24 cellular contexts compared by ENCODE assay signal in the genomic region with DNA sequence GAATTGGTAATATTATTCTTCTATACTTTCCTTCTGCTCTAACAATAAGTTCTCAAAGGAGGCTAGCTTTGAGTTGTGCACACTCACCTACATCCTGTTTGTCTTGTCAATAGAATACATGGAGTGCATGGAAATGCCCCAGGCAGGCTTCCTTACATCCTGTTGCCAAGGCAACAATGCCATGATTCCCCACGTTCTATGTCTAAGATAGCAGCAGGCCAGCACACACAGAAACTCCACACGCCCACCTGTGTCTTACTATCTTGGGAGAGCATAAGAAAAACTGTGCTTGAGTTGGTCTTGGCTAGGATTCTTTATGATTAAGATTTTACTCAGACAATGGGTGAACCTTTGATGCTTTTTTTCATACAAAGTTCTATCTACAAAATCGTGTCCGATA.
DNase-seq lines count a peak whose midpoint lies in the region; ATAC-seq and TF ChIP-seq lines count a peak whose summit lies in the region.
"Had no signal": no experiment of that assay in that cellular context is flagged by ENCODE, and none has a peak within 500 bp of the region (broad histone marks: within the 10 kb centered on the region; RNA-seq: fewer than 3 reads in every experiment).

No MANE protein-coding gene starts in this region.

- peaks cover 2% of the 10 kb centered on the region for H3K9me3 ChIP-seq in RWPE2 (ENCODE audit: severe bottlenecking)
- peaks cover 6% of the 10 kb centered on the region for H3K9me3 ChIP-seq in hepatocyte (ENCODE audit: low read depth)
- H3K9me3 ChIP-seq: Peyer's patch, psoas muscle, SJSA1 had no signal

- no peak overlapping the region for H3K4me2 ChIP-seq in hepatocyte
- H3K4me2 ChIP-seq: KMS-11 had no signal

- H3K4me3 ChIP-seq in RWPE2 (ENCODE audit: severe bottlenecking), result no peak overlapping the region
- H3K4me3 ChIP-seq in hepatocyte, result no peak overlapping the region
- H3K4me3 ChIP-seq: body of pancreas, Peyer's patch, psoas muscle, SJSA1 had no signal

- H4K20me1 ChIP-seq in hepatocyte (ENCODE audit: insufficient read depth, poor library complexity, severe bottlenecking), result no peaks in the 10 kb centered on the region

- H3K9me2 ChIP-seq in hepatocyte (replicated peaks; ENCODE audit: insufficient read depth), result no peaks in the 10 kb centered on the region

- H3K4me1 ChIP-seq in RWPE2 (ENCODE audit: insufficient read depth, poor library complexity, severe bottlenecking) (peaks cover 17% of the 10 kb centered on the region), hepatocyte (ENCODE audit: insufficient read depth) (peaks cover 9% of the 10 kb centered on the region)
- H3K4me1 ChIP-seq: psoas muscle had no signal

- no peak for TF ChIP-seq CTCF in RWPE2 (IDR thresholded peaks at IDR 0.05; ENCODE audit: poor library complexity, severe bottlenecking)
- no peak for TF ChIP-seq CTCF in hepatocyte (IDR thresholded peaks at IDR 0.05; ENCODE audit: poor library complexity)

- peak overlapping the region; percentile 39 for H3K27ac ChIP-seq in RWPE2 (ENCODE audit: poor library complexity, severe bottlenecking)
- H3K27ac ChIP-seq in hepatocyte, result peak overlapping the region; percentile 51
- H3K27ac ChIP-seq: body of pancreas, KMS-11, Peyer's patch, psoas muscle, SJSA1 had no signal

- H3K79me2 ChIP-seq in hepatocyte, result no peaks in the 10 kb centered on the region

- ATAC-seq in RWPE2 (ENCODE audit: low read depth) (peak; percentile 21; the same call in 1 of the 3 replicates), HG02763 (IDR thresholded peaks at IDR 0.05; ENCODE audit: unreplicated experiment) (no peak)
- ATAC-seq: activated naive CD8-positive, alpha-beta T cell treated with anti-CD3 and anti-CD28 coated beads, Interleukin-2, amount 50 U/mL, for 24 hours; body of pancreas; CD8-positive, alpha-beta T cell; HCT116; left cardiac atrium; psoas muscle had no signal

- peak in 2 of 3 experiments; percentile 12 to 72 for DNase-seq in NCI-H1417 (lab: John Stamatoyannopoulos, UW)
- no peak for DNase-seq in NCI-H1417 treated with DMSO at 0.1 percent for 48 hours (lab: John Stamatoyannopoulos, UW)
- DNase-seq in RWPE2 (ENCODE audit: low spot score), result no peak
- DNase-seq in hepatocyte (ENCODE audit: low spot score), result no peak
- DNase-seq in superior temporal gyrus (ENCODE audit: extremely low spot score), result peak; percentile 69
- DNase-seq in D341Med (ENCODE audit: low spot score), result no peak
- no peak for DNase-seq in iPS-NIHi7 (ENCODE audit: extremely low spot score)
- DNase-seq: 8988T; activated B cell treated with CpG ODN at 0.5 μM for 24 hours; activated CD4-positive, alpha-beta T cell treated with anti-CD3 and anti-CD28 coated beads, Interleukin-2, amount 50 U/mL, for 1 hour; activated naive CD8-positive, alpha-beta T cell treated with anti-CD3 and anti-CD28 coated beads, Interleukin-2, amount 50 U/mL, for 24 hours; activated T-cell treated with anti-CD3 and anti-CD28 coated beads, Interleukin-2, amount 50 U/mL, for 48 hours; body of pancreas; CD8-positive, alpha-beta T cell; left cardiac atrium; NCI-H2171; NCI-H510A treated with DMSO at 0.1 percent for 48 hours; Peyer's patch; psoas muscle; stimulated activated naive CD4-positive, alpha-beta T cell treated with Interleukin-2 at 50 U/mL for 16 hours had no signal

- 83% methylated on average over 4 of the region's 4 CpGs for WGBS in hepatocyte (ENCODE audit: low lambda C conversion rate, missing lambda C conversion rate)

- H2AFZ ChIP-seq in hepatocyte, result no peak overlapping the region

- no peaks in the 10 kb centered on the region for H3K36me3 ChIP-seq in RWPE2 (ENCODE audit: low read depth)
- H3K36me3 ChIP-seq in hepatocyte (replicated peaks; ENCODE audit: insufficient read depth, low read depth), result no peaks in the 10 kb centered on the region
- H3K36me3 ChIP-seq: Peyer's patch, SJSA1 had no signal

- H3K27me3 ChIP-seq in RWPE2 (ENCODE audit: insufficient read depth, poor library complexity, severe bottlenecking) (no peaks in the 10 kb centered on the region), hepatocyte (no peaks in the 10 kb centered on the region)
- H3K27me3 ChIP-seq: body of pancreas, Peyer's patch, SJSA1 had no signal

Comparison
In these comparisons a context has a peak if more than half of its experiments do, and no peak if none do; other contexts are left out.
1. DNase-seq: peak in NCI-H1417 (2 of 3) and superior temporal gyrus (single experiment); none in NCI-H1417 treated with DMSO at 0.1 percent for 48 hours (single experiment), RWPE2 (single experiment), hepatocyte (single experiment), D341Med (single experiment) and iPS-NIHi7 (single experiment).